In the genomic region with DNA sequence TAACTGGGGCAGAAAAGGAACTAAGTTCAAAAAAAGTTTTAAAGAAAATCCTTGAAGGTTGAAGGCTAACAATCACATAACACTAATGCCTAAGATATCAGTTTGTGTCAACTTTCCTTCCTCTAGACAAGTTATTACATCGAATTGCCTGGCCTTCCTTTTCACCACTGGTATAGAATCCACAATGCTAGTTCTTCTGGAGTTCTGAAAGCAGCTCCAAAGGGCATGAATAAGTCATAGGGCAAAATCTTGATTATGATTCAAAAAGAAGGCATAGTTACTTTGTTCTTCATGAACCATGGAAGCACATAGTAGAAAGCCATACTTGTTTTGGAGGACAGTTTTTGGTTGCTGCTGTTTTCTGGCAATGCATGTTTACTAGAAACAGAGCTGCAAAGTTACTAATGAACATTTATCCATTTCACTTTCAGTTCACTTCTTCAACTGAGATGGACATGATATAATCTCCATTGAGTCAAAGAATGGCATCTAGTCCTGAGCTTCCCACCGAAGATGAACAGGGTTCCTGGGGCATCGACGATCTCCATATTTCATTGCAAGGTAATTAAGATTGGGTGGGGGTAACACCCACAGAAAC, we compare ENCODE assay signal across 12 cellular contexts. TPM values are rescaled to one million over a fixed set of nuclear protein-coding genes. Genes with fewer than 3 reads are reported as not detected.
DNase-seq lines count a peak whose midpoint lies in the region; ATAC-seq, FAIRE-seq and TF ChIP-seq lines count a peak whose summit lies in the region.
"Had no signal": no experiment of that assay in that cellular context is flagged by ENCODE, and none has a peak within 500 bp of the region (broad histone marks: within the 10 kb centered on the region; RNA-seq: fewer than 3 reads in every experiment).

No MANE protein-coding gene starts in this region.

- H3K9me3 Mint-ChIP-seq in activated CD4-positive, alpha-beta memory T cell treated with anti-CD3 and anti-CD28 coated beads for 36 hours = no peaks in the 10 kb centered on the region
- no peaks in the 10 kb centered on the region for H3K9me3 Mint-ChIP-seq in stimulated activated naive CD8-positive, alpha-beta T cell treated with anti-CD3 and anti-CD28 coated beads, Interleukin-15, Interleukin-2, amounts not matched to agents 100 ng/mL and 50 ng/mL, for 24 hours

- POLR2A ChIA-PET in activated CD4-positive, alpha-beta memory T cell treated with anti-CD3 and anti-CD28 coated beads for 36 hours (lab: Charles Lee) = interaction anchor here (0.7 kb wide), 1 partner anchor 24 kb away, joined by 3 read pairs; no protein-coding TSS in a partner anchor

- intact Hi-C loops in activated CD4-positive, alpha-beta memory T cell treated with anti-CD3 and anti-CD28 coated beads for 36 hours (cut with micrococcal nuclease) = no loop called here
- intact Hi-C loops in prostate gland (cut with DNase I) = no loop called here

- H3K27me3 ChIP-seq in gastroesophageal sphincter (no peaks in the 10 kb centered on the region), prostate gland (replicated peaks; ENCODE audit: insufficient read depth) (no peaks in the 10 kb centered on the region)

- TF ChIP-seq CTCF in gastroesophageal sphincter (IDR thresholded peaks at IDR 0.05) = no peak
- no peak for TF ChIP-seq CTCF in prostate gland (IDR thresholded peaks at IDR 0.05)

- peak overlapping the region; percentile 17 to 19 for H3K4me3 ChIP-seq in gastroesophageal sphincter
- H3K4me3 ChIP-seq in prostate gland = no peak overlapping the region
- H3K4me3 ChIP-seq: lung had no signal

- H3K9me3 ChIP-seq in gastroesophageal sphincter (peaks cover 0 to 5% (median 0%) of the 10 kb centered on the region in 3 donors), prostate gland (no peaks in the 10 kb centered on the region)

- no peaks in the 10 kb centered on the region for H3K27me3 Mint-ChIP-seq in activated CD4-positive, alpha-beta memory T cell treated with anti-CD3 and anti-CD28 coated beads for 36 hours
- no peaks in the 10 kb centered on the region for H3K27me3 Mint-ChIP-seq in stimulated activated naive CD8-positive, alpha-beta T cell treated with anti-CD3 and anti-CD28 coated beads, Interleukin-15, Interleukin-2, amounts not matched to agents 100 ng/mL and 50 ng/mL, for 24 hours

- DNase-seq in H54 (ENCODE audit: insufficient read length, low spot score) (no peak), prostate gland (ENCODE audit: low spot score) (no peak)
- DNase-seq in activated CD4-positive, alpha-beta memory T cell treated with anti-CD3 and anti-CD28 coated beads for 36 hours = no peak
- no peak for DNase-seq in stimulated activated CD4-positive, alpha-beta T cell treated with anti-CD3 and anti-CD28 coated beads, Interleukin-2, amount 100 ng/mL, for 48 hours
- DNase-seq: activated naive CD4-positive, alpha-beta T cell; NCI-H1105 treated with DMSO at 0.1 percent for 48 hours; stimulated activated CD4-positive, alpha-beta T cell treated with anti-CD3 and anti-CD28 coated beads, Interleukin-12 subunit alpha, Interleukin-12 subunit beta, amount 100 ng/mL, for 4 hours; stimulated activated naive CD4-positive, alpha-beta T cell had no signal

- WGBS in gastroesophageal sphincter (ENCODE audit: low coverage in 1 of 2), 2 donors = 58 to 70% methylated on average over 4 of the region's 4 CpGs
- WGBS in prostate gland = 72% methylated on average over 4 of the region's 4 CpGs

- no peak for TF ChIP-seq EP300 in gastroesophageal sphincter (IDR thresholded peaks at IDR 0.05)

- no peaks in the 10 kb centered on the region for H3K36me3 Mint-ChIP-seq in activated CD4-positive, alpha-beta memory T cell treated with anti-CD3 and anti-CD28 coated beads for 36 hours
- peaks cover 11% of the 10 kb centered on the region for H3K36me3 Mint-ChIP-seq in stimulated activated naive CD8-positive, alpha-beta T cell treated with anti-CD3 and anti-CD28 coated beads, Interleukin-15, Interleukin-2, amounts not matched to agents 100 ng/mL and 50 ng/mL, for 24 hours (ENCODE audit: low read depth)

- H3K27ac Mint-ChIP-seq in activated CD4-positive, alpha-beta memory T cell treated with anti-CD3 and anti-CD28 coated beads for 36 hours = no peak overlapping the region
- H3K27ac Mint-ChIP-seq in stimulated activated naive CD8-positive, alpha-beta T cell treated with anti-CD3 and anti-CD28 coated beads, Interleukin-15, Interleukin-2, amounts not matched to agents 100 ng/mL and 50 ng/mL, for 24 hours = no peak overlapping the region

- H3K36me3 ChIP-seq in gastroesophageal sphincter = peaks cover 0 to 10% of the 10 kb centered on the region in 2 donors
- H3K36me3 ChIP-seq in prostate gland = no peaks in the 10 kb centered on the region

- peak; percentile 87 for FAIRE-seq in H54 (lab: Jason Lieb, UNC)

- TF ChIP-seq POLR2A in H54 (IDR thresholded peaks at IDR 0.05; ENCODE audit: low read depth, low read length) (no peak), gastroesophageal sphincter (IDR thresholded peaks at IDR 0.05) (no peak), prostate gland (IDR thresholded peaks at IDR 0.05) (no peak)

- H3K4me1 ChIP-seq in gastroesophageal sphincter (peaks cover 0 to 32% (median 0%) of the 10 kb centered on the region in 3 donors), prostate gland (replicated peaks) (no peaks in the 10 kb centered on the region)

- peaks cover 75% of the 10 kb centered on the region for H3K4me1 Mint-ChIP-seq in activated CD4-positive, alpha-beta memory T cell treated with anti-CD3 and anti-CD28 coated beads for 36 hours (ENCODE audit: low read depth)
- peaks cover 62% of the 10 kb centered on the region for H3K4me1 Mint-ChIP-seq in stimulated activated naive CD8-positive, alpha-beta T cell treated with anti-CD3 and anti-CD28 coated beads, Interleukin-15, Interleukin-2, amounts not matched to agents 100 ng/mL and 50 ng/mL, for 24 hours (ENCODE audit: low read depth)

- no peak for ATAC-seq in gastroesophageal sphincter
- ATAC-seq in esophagus mucosa = no peak

- H3K27ac ChIP-seq in gastroesophageal sphincter = peak overlapping the region in 1 of 4 donors; percentile 30
- H3K27ac ChIP-seq in prostate gland = no peak overlapping the region

- CTCF ChIA-PET in activated CD4-positive, alpha-beta memory T cell treated with anti-CD3 and anti-CD28 coated beads for 36 hours (lab: Charles Lee) = interaction anchor here (2.0 kb wide), 1 partner anchor 11 kb away, joined by 6 read pairs; no protein-coding TSS in a partner anchor

- H3K4me3 Mint-ChIP-seq in activated CD4-positive, alpha-beta memory T cell treated with anti-CD3 and anti-CD28 coated beads for 36 hours = peak overlapping the region; percentile 27
- H3K4me3 Mint-ChIP-seq in stimulated activated naive CD8-positive, alpha-beta T cell treated with anti-CD3 and anti-CD28 coated beads, Interleukin-15, Interleukin-2, amounts not matched to agents 100 ng/mL and 50 ng/mL, for 24 hours = peak overlapping the region; percentile 45

RNA-seq across cellular contexts. Expression of gene SYNE2, which starts 56.0 kb away (rescaled TPM):
- total RNA-seq in activated CD4-positive, alpha-beta memory T cell treated with anti-CD3 and anti-CD28 coated beads for 36 hours = 10 to 100 TPM; 27.6 to 27.7 TPM
- 100 to 1,000 TPM in 3 of 4 donors, 10 to 100 TPM in 1; 65.8 to 174 (median 126) TPM for total RNA-seq in gastroesophageal sphincter
- 99.8 TPM for total RNA-seq in esophagus mucosa
- total RNA-seq in prostate gland = 100 to 1,000 TPM; 104 to 390 TPM

Comparison
In these comparisons a context has a peak if more than half of its experiments do, and no peak if none do; other contexts are left out.
1. H3K4me3 ChIP-seq: peak in gastroesophageal sphincter (2 of 2); none in prostate gland (0 of 2).